ENCODE assay signal across 14 cellular contexts in the genomic region with DNA sequence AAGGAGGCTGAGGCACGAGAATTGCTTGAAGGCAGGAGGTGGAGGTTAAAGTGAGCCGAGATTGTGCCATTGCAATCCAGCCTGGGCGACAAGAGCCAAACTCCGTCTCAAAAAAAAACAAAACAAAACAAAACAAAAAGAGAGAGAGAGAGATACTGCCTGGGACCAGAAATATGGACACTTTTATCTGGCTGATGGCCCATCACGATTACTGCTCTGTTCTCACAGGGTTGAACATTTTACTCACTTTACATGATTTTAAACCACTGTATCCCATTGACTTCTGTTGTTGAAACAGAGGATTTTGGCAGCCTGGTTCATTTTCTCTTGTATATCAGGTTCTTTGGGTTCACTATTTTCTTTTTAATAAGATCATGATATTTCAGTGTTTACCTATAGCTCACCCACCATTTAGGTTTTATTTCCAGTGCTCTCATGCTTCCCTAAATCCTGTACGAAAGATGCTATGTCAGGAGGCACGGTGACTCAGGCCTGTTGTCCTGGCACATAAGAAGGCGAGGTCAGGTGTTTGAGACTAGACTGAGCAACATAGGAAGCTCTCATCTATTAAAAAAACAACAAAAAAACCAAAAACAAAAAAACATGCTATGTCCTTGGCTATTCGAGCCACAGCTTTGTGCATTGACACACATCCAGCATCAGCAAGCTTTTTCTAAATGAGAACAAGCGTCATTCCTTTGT. TPM values are rescaled to one million over a fixed set of nuclear protein-coding genes. Genes with fewer than 3 reads are reported as not detected.
DNase-seq lines count a peak whose midpoint lies in the region; ATAC-seq and TF ChIP-seq lines count a peak whose summit lies in the region.
"Had no signal": no experiment of that assay in that cellular context is flagged by ENCODE, and none has a peak within 500 bp of the region (broad histone marks: within the 10 kb centered on the region; RNA-seq: fewer than 3 reads in every experiment).

No MANE protein-coding gene starts in this region.

- H3K36me3 ChIP-seq in ovary: no peaks in the 10 kb centered on the region

- CTCF ChIA-PET in activated B cell treated with CpG ODN at 0.5 μM for 24 hours (lab: Charles Lee): interaction anchor here (0.8 to 0.9 kb wide), 2 partner anchors 13 to 15 kb away, joined by 3 to 4 read pairs; no protein-coding TSS in a partner anchor

- H3K27me3 ChIP-seq in ovary: no peaks in the 10 kb centered on the region

- peak overlapping the region; percentile 57 for H3K4me3 Mint-ChIP-seq in activated B cell treated with CpG ODN at 0.5 μM for 24 hours
- peak overlapping the region in 7 of 10 donors; percentile 10 to 78 (median 72) for H3K4me3 Mint-ChIP-seq in naive thymus-derived CD8-positive, alpha-beta T cell
- H3K4me3 Mint-ChIP-seq: H9 had no signal

- no peak overlapping the region for H3K4me3 ChIP-seq in ovary
- H3K4me3 ChIP-seq: SK-N-MC had no signal

- H3K9me3 Mint-ChIP-seq in activated B cell treated with CpG ODN at 0.5 μM for 24 hours: no peaks in the 10 kb centered on the region
- no peaks in the 10 kb centered on the region for H3K9me3 Mint-ChIP-seq in naive thymus-derived CD8-positive, alpha-beta T cell
- H3K9me3 Mint-ChIP-seq: activated T-cell treated with anti-CD3 and anti-CD28 coated beads, Interleukin-2, amount 50 U/mL, for 4 hours; H9 had no signal

- ATAC-seq in GM18511 (IDR thresholded peaks at IDR 0.05; ENCODE audit: unreplicated experiment): peak; percentile 39
- peak; percentile 12 for ATAC-seq in GM21737 (IDR thresholded peaks at IDR 0.05; ENCODE audit: unreplicated experiment)
- no peak for ATAC-seq in activated B cell treated with CpG ODN at 0.5 μM for 24 hours (ENCODE audit: low read depth)
- ATAC-seq in naive thymus-derived CD8-positive, alpha-beta T cell: peak; percentile 30 to 42
- ATAC-seq in HG02970 (IDR thresholded peaks at IDR 0.05; ENCODE audit: low FRiP score, unreplicated experiment): no peak

- 80 to 84% (median 83%) methylated on average over 10 of the region's 10 CpGs for WGBS in ovary, 3 donors

- intact Hi-C loops in activated B cell treated with CpG ODN at 0.5 μM for 24 hours (cut with micrococcal nuclease): loop anchor here (1.0 to 2.0 kb wide), 5 partner anchors 21 to 129 kb away; a partner anchor contains a TSS
- intact Hi-C loops in ovary (cut with DNase I): no loop called here

- no peak for TF ChIP-seq POLR2A in ovary (IDR thresholded peaks at IDR 0.05)

- peak overlapping the region; percentile 87 for H3K27ac Mint-ChIP-seq in activated B cell treated with CpG ODN at 0.5 μM for 24 hours
- peak overlapping the region in 9 of 10 donors; percentile 80 to 95 (median 86) for H3K27ac Mint-ChIP-seq in naive thymus-derived CD8-positive, alpha-beta T cell
- H3K27ac Mint-ChIP-seq: H9 had no signal

- POLR2A ChIA-PET in activated B cell treated with CpG ODN at 0.5 μM for 24 hours (lab: Charles Lee): interaction anchor here (0.5 to 2.6 kb wide), 23 partner anchors 8 to 487 kb away, joined by 3 to 42 read pairs (median 4); a partner anchor contains a TSS
- POLR2A ChIA-PET in naive thymus-derived CD8-positive, alpha-beta T cell (lab: Charles Lee): interaction anchor here (0.6 to 2.0 kb wide), 5 partner anchors 21 to 1803 kb away, joined by 3 to 7 read pairs (median 4); no protein-coding TSS in a partner anchor

- no peaks in the 10 kb centered on the region for H3K27me3 Mint-ChIP-seq in activated B cell treated with CpG ODN at 0.5 μM for 24 hours
- no peaks in the 10 kb centered on the region for H3K27me3 Mint-ChIP-seq in naive thymus-derived CD8-positive, alpha-beta T cell

- H3K9me3 ChIP-seq in ovary: no peaks in the 10 kb centered on the region

- no peaks in the 10 kb centered on the region for H3K4me1 ChIP-seq in ovary (ENCODE audit: insufficient read depth)

- no peaks in the 10 kb centered on the region for H3K36me3 Mint-ChIP-seq in activated B cell treated with CpG ODN at 0.5 μM for 24 hours (ENCODE audit: low read depth)
- no peaks in the 10 kb centered on the region for H3K36me3 Mint-ChIP-seq in naive thymus-derived CD8-positive, alpha-beta T cell

- DNase-seq in activated B cell treated with CpG ODN at 0.5 μM for 24 hours: no peak
- DNase-seq in naive thymus-derived CD8-positive, alpha-beta T cell: no peak
- DNase-seq in NCI-H526 treated with DMSO at 0.1 percent for 48 hours (lab: John Stamatoyannopoulos, UW): no peak
- DNase-seq in SW 1271 (lab: John Stamatoyannopoulos, UW): no peak
- DNase-seq in ovary: no peak
- DNase-seq: H9, islet precursor cell, NCI-H2081 had no signal

- H3K27ac ChIP-seq in ovary: no peak overlapping the region
- H3K27ac ChIP-seq: SK-N-MC, VCaP had no signal

- no peak for TF ChIP-seq EP300 in ovary (IDR thresholded peaks at IDR 0.05)

- TF ChIP-seq CTCF in activated B cell treated with CpG ODN at 0.5 μM for 24 hours (IDR thresholded peaks at IDR 0.05) (no peak), ovary (IDR thresholded peaks at IDR 0.05) (no peak)

- peaks cover 28% of the 10 kb centered on the region for H3K4me1 Mint-ChIP-seq in activated B cell treated with CpG ODN at 0.5 μM for 24 hours
- peaks cover 0 to 19% (median 13%) of the 10 kb centered on the region in 4 donors for H3K4me1 Mint-ChIP-seq in naive thymus-derived CD8-positive, alpha-beta T cell
- H3K4me1 Mint-ChIP-seq: H9 had no signal

RNA-seq across cellular contexts. Expression of a gene that starts 34.5 kb away (rescaled TPM):
- total RNA-seq in activated B cell treated with CpG ODN at 0.5 μM for 24 hours (62.2 and 67.7 TPM in 2 replicates), ovary (10 to 100 TPM; 21.1 to 64.4 (median 53.3) TPM)
- total RNA-seq in naive thymus-derived CD8-positive, alpha-beta T cell: 10 to 100 TPM; 47.1 to 53.0 TPM
- 1 to 10 TPM; 2.5 to 5.8 (median 5.0) TPM for polyA plus RNA-seq in naive thymus-derived CD8-positive, alpha-beta T cell
- 10 to 100 TPM in 1 of 2 donors, 1 to 10 TPM in 1; 7.3 to 15.1 TPM for polyA plus RNA-seq in ovary

Comparison
In these comparisons a context has a peak if more than half of its experiments do, and no peak if none do; other contexts are left out.
1. ATAC-seq: peak in GM18511 (single experiment), GM21737 (single experiment) and naive thymus-derived CD8-positive, alpha-beta T cell (2 of 2); none in activated B cell treated with CpG ODN at 0.5 μM for 24 hours (single experiment) and HG02970 (single experiment).